In genomic region chr6:12729467-12729866, GRCh38 we compare ENCODE assay signal across 16 cellular contexts. TPM values are rescaled to one million over a fixed set of nuclear protein-coding genes. Genes with fewer than 3 reads are reported as not detected.
DNase-seq lines count a peak whose midpoint lies in the region; ATAC-seq and TF ChIP-seq lines count a peak whose summit lies in the region.
"Had no signal": no experiment of that assay in that cellular context is flagged by ENCODE, and none has a peak within 500 bp of the region (broad histone marks: within the 10 kb centered on the region; RNA-seq: fewer than 3 reads in every experiment).

No MANE protein-coding gene starts in this region.

- H3K4me1 ChIP-seq in mesenchymal stem cell (ENCODE audit: control insufficient read depth, insufficient read depth, low read depth, low read length) = no peaks in the 10 kb centered on the region
- H3K4me1 ChIP-seq: BLaER1 treated with 17β-estradiol and CSF1 and Interleukin-3, amounts not matched to agents 10 nM and 100 nM had no signal

- H3K4me2 ChIP-seq in mesenchymal stem cell (ENCODE audit: low read length, poor library complexity, severe bottlenecking) = no peak overlapping the region
- H3K4me2 ChIP-seq: BLaER1 treated with 17β-estradiol and CSF1 and Interleukin-3, amounts not matched to agents 10 nM and 100 nM had no signal

- H3K14ac ChIP-seq in mesenchymal stem cell (ENCODE audit: low read length in 2 of 2) = no peak overlapping the region

- no peak overlapping the region for H3K23ac ChIP-seq in mesenchymal stem cell (ENCODE audit: low read length in 2 of 2)

- peaks cover 6% of the 10 kb centered on the region for H3K27me3 Mint-ChIP-seq in nephron progenitor cell (ENCODE audit: low read depth, poor library complexity)
- H3K27me3 Mint-ChIP-seq: CD4-positive, CD25-positive, alpha-beta regulatory T cell had no signal

- no peak overlapping the region for H3K27ac Mint-ChIP-seq in nephron progenitor cell
- H3K27ac Mint-ChIP-seq: CD4-positive, CD25-positive, alpha-beta regulatory T cell had no signal

- H4K8ac ChIP-seq in mesenchymal stem cell (ENCODE audit: low read length) = peak overlapping the region; percentile 17

- H3K4me3 ChIP-seq in mesenchymal stem cell (ENCODE audit: insufficient read depth in 1 of 2, low read depth in 1 of 2, low read length in 2 of 2) = no peak overlapping the region
- H3K4me3 ChIP-seq: BLaER1 treated with 17β-estradiol and CSF1 and Interleukin-3, amounts not matched to agents 10 nM and 100 nM; GM12878; GM23248; K562 had no signal

- no peaks in the 10 kb centered on the region for H3K79me1 ChIP-seq in mesenchymal stem cell (replicated peaks; ENCODE audit: low read length, poor library complexity, severe bottlenecking)

- no peak overlapping the region for H3K27ac ChIP-seq in mesenchymal stem cell (ENCODE audit: low read length, poor library complexity, severe bottlenecking)
- H3K27ac ChIP-seq: BLaER1 treated with 17β-estradiol and CSF1 and Interleukin-3, amounts not matched to agents 10 nM and 100 nM; GM23248; HL-60 had no signal

- H2BK12ac ChIP-seq in mesenchymal stem cell (ENCODE audit: low read length in 2 of 2) = no peak overlapping the region

- no peaks in the 10 kb centered on the region for H3K4me1 Mint-ChIP-seq in nephron progenitor cell
- H3K4me1 Mint-ChIP-seq: CD4-positive, CD25-positive, alpha-beta regulatory T cell had no signal

- H3K4ac ChIP-seq in mesenchymal stem cell (ENCODE audit: low read depth in 1 of 2, low read length in 2 of 2) = no peak overlapping the region

- no peaks in the 10 kb centered on the region for H3K9me3 Mint-ChIP-seq in nephron progenitor cell

- peaks cover 0 to 4% of the 10 kb centered on the region in 2 experiments for H3K27me3 ChIP-seq in mesenchymal stem cell (ENCODE audit: control insufficient read depth in 1 of 2, insufficient read depth in 1 of 2, low read length in 2 of 2)
- H3K27me3 ChIP-seq: BLaER1 treated with 17β-estradiol and CSF1 and Interleukin-3, amounts not matched to agents 10 nM and 100 nM had no signal

- H2BK120ac ChIP-seq in mesenchymal stem cell (ENCODE audit: low read depth, low read length) = no peak overlapping the region

- H2AFZ ChIP-seq in mesenchymal stem cell (ENCODE audit: low read depth, low read length) = no peak overlapping the region
- H2AFZ ChIP-seq: GM23248 had no signal

- no peaks in the 10 kb centered on the region for H3K36me3 Mint-ChIP-seq in nephron progenitor cell (ENCODE audit: low read depth)
- H3K36me3 Mint-ChIP-seq: CD4-positive, CD25-positive, alpha-beta regulatory T cell had no signal

- H4K91ac ChIP-seq in mesenchymal stem cell (ENCODE audit: low read length) = no peak overlapping the region

- no peak overlapping the region for H2AK5ac ChIP-seq in mesenchymal stem cell (ENCODE audit: low read length, severe bottlenecking)

- TF ChIP-seq CTCF in nephron progenitor cell (IDR thresholded peaks at IDR 0.05) = no peak

- no peak overlapping the region for H3K4me3 Mint-ChIP-seq in nephron progenitor cell
- H3K4me3 Mint-ChIP-seq: CD4-positive, CD25-positive, alpha-beta regulatory T cell had no signal

- 49% methylated on average over 4 of the region's 4 CpGs for WGBS in mesenchymal stem cell

- no peaks in the 10 kb centered on the region for H3K36me3 ChIP-seq in mesenchymal stem cell (ENCODE audit: control insufficient read depth in 1 of 2, insufficient read depth in 2 of 2, low read depth in 1 of 2, low read length in 2 of 2)
- H3K36me3 ChIP-seq: BLaER1 treated with 17β-estradiol and CSF1 and Interleukin-3, amounts not matched to agents 10 nM and 100 nM had no signal

- H3K18ac ChIP-seq in mesenchymal stem cell (ENCODE audit: low read depth in 1 of 2, low read length in 2 of 2) = no peak overlapping the region

- H2BK15ac ChIP-seq in mesenchymal stem cell (ENCODE audit: low read depth, poor library complexity, severe bottlenecking) = no peak overlapping the region

- no peak overlapping the region for H3K9ac ChIP-seq in mesenchymal stem cell (ENCODE audit: low read length)
- H3K9ac ChIP-seq: BLaER1 treated with 17β-estradiol and CSF1 and Interleukin-3, amounts not matched to agents 10 nM and 100 nM; GM23248 had no signal

- DNase-seq in NCI-H2171 treated with DMSO at 0.1 percent for 48 hours (lab: John Stamatoyannopoulos, UW) = peak; percentile 21
- no peak for DNase-seq in NCI-H2171 (lab: John Stamatoyannopoulos, UW)
- peak; percentile 40 for DNase-seq in SK-N-DZ (ENCODE audit: low spot score)
- DNase-seq in mesenchymal stem cell = no peak
- DNase-seq in nephron progenitor cell = no peak
- no peak for DNase-seq in retina
- DNase-seq: 8988T; CD4-positive, CD25-positive, alpha-beta regulatory T cell; DMS53; GM23248; HCEC 1CT had no signal

- H2BK5ac ChIP-seq in mesenchymal stem cell (ENCODE audit: low read depth, low read length, poor library complexity, severe bottlenecking) = no peak overlapping the region

- ATAC-seq in HG03571 (IDR thresholded peaks at IDR 0.05; ENCODE audit: unreplicated experiment) = no peak
- ATAC-seq: GM12878, K562 had no signal

- no peaks in the 10 kb centered on the region for H3K9me3 ChIP-seq in mesenchymal stem cell (ENCODE audit: control insufficient read depth, low read length)

RNA-seq across cellular contexts. Expression of gene PHACTR1, which starts 12.9 kb away (rescaled TPM):
- 1.00 and 5.3 TPM in 2 replicates for polyA plus RNA-seq in SK-N-DZ (2014; cell fraction: cytosol; rRNA removed)
- polyA plus RNA-seq in SK-N-DZ (2014; cell fraction: nucleus; rRNA removed) = 0.53 and 4.2 TPM in 2 replicates
- polyA plus RNA-seq in mesenchymal stem cell (2013, experiment 1 of 2) = 7.1 TPM
- polyA plus RNA-seq in mesenchymal stem cell (2013, experiment 2 of 2) = 7.5 TPM

Comparison
In these comparisons a context has a peak if more than half of its experiments do, and no peak if none do; other contexts are left out.
1. DNase-seq: peak in NCI-H2171 treated with DMSO at 0.1 percent for 48 hours (single experiment) and SK-N-DZ (single experiment); none in NCI-H2171 (single experiment), mesenchymal stem cell (single experiment), nephron progenitor cell (single experiment) and retina (single experiment).